33 cellular contexts compared by ENCODE assay signal in genomic region chr1:63423649-63424048, GRCh38.
"Had no signal": no experiment of that assay in that cellular context is flagged by ENCODE, and none has a peak within 500 bp of the region (broad histone marks: within the 10 kb centered on the region; RNA-seq: fewer than 3 reads in every experiment).

No MANE protein-coding gene starts in this region.

- H3K27me3 ChIP-seq: adrenal gland, body of pancreas, brain microvascular endothelial cell, breast epithelium had no signal

- DNase-seq: activated B cell treated with CpG ODN at 0.5 μM for 24 hours; activated CD4-positive, alpha-beta memory T cell treated with anti-CD3 and anti-CD28 coated beads for 36 hours; activated CD4-positive, alpha-beta T cell treated with anti-CD3 and anti-CD28 coated beads for 4 hours; activated CD4-positive, alpha-beta T cell treated with anti-CD3 and anti-CD28 coated beads, Interleukin-2, amount 50 U/mL, for 1 hour; activated CD4-positive, alpha-beta T cell treated with anti-CD3 and anti-CD28 coated beads, Interleukin-2, amount 50 U/mL, for 4 hours; activated CD4-positive, CD25-positive, alpha-beta regulatory T cell treated with anti-CD3 and anti-CD28 coated beads, Interleukin-2, amount 50 U/mL, for 72 hours; activated CD8-positive, alpha-beta memory T cell treated with anti-CD3 and anti-CD28 coated beads, Interleukin-2, amount 50 U/mL, for 4 hours; activated CD8-positive, alpha-beta T cell treated with anti-CD3 and anti-CD28 coated beads for 36 hours; activated effector memory CD4-positive, alpha-beta T cell treated with anti-CD3 and anti-CD28 coated beads, Interleukin-2, amount 50 U/mL, for 16 hours; activated gamma-delta T cell treated with Interleukin-2 at 50 U/mL for 16 hours; activated naive CD4-positive, alpha-beta T cell; activated naive CD4-positive, alpha-beta T cell treated with anti-CD3 and anti-CD28 coated beads for 36 hours; activated naive CD4-positive, alpha-beta T cell treated with anti-CD3 and anti-CD28 coated beads, Interleukin-2, amount 50 U/mL, for 16 hours; activated naive CD8-positive, alpha-beta T cell treated with anti-CD3 and anti-CD28 coated beads for 36 hours; activated T-cell treated with anti-CD3 and anti-CD28 coated beads for 4 hours; activated T-cell treated with anti-CD3 and anti-CD28 coated beads, Interleukin-2, amount 50 U/mL, for 1 hour; activated T-cell treated with anti-CD3 and anti-CD28 coated beads, Interleukin-2, amount 50 U/mL, for 4 hours; activated T-cell treated with anti-CD3 and anti-CD28 coated beads, Interleukin-2, amount 50 U/mL, for 72 hours; adrenal gland; amniotic stem cell; aorta; body of pancreas; brain microvascular endothelial cell; central memory CD4-positive, alpha-beta T cell; T-helper 1 cell; T-helper 2 cell; T-helper 9 cell had no signal

- H3K36me3 ChIP-seq: adrenal gland, brain microvascular endothelial cell, breast epithelium had no signal

- H3K4me3 ChIP-seq: adrenal gland, body of pancreas, breast epithelium had no signal

- H3K4me1 ChIP-seq: adrenal gland, body of pancreas, breast epithelium had no signal

- ATAC-seq: activated CD8-positive, alpha-beta T cell treated with anti-CD3 and anti-CD28 coated beads for 36 hours; activated naive CD4-positive, alpha-beta T cell treated with anti-CD3 and anti-CD28 coated beads, Interleukin-2, amount 50 U/mL, for 72 hours; activated T-cell treated with anti-CD3 and anti-CD28 coated beads, Interleukin-2, amount 50 U/mL, for 4 hours; activated T-cell treated with anti-CD3 and anti-CD28 coated beads, Interleukin-2, amount 50 U/mL, for 72 hours; activated T-helper 17 cell treated with anti-CD3 and anti-CD28 coated beads, Interleukin-2, amount 50 U/mL, for 72 hours; body of pancreas had no signal

- FAIRE-seq: astrocyte, TTC549 had no signal

- H3K9me3 ChIP-seq: adrenal gland, body of pancreas, breast epithelium had no signal

- H3K27ac ChIP-seq: adrenal gland, body of pancreas, brain microvascular endothelial cell, breast epithelium, VCaP had no signal
